27 cellular contexts compared by ENCODE assay signal in genomic region chr20:36205026-36205425, GRCh38. TPM values are rescaled to one million over a fixed set of nuclear protein-coding genes. Genes with fewer than 3 reads are reported as not detected.
"Had no signal": no experiment of that assay in that cellular context is flagged by ENCODE, and none has a peak within 500 bp of the region (broad histone marks: within the 10 kb centered on the region; RNA-seq: fewer than 3 reads in every experiment).

No MANE protein-coding gene starts in this region.

- H3K27me3 ChIP-seq: left lung, neural progenitor cell, right atrium auricular region, spleen, tibial nerve, uterus had no signal

- H3K36me3 ChIP-seq: neural progenitor cell, neutrophil, right atrium auricular region, uterus had no signal

- H3K36me3 Mint-ChIP-seq: immature natural killer cell; natural killer cell; stimulated activated effector memory CD8-positive, alpha-beta T cell treated with anti-CD3 and anti-CD28 coated beads, Interleukin-12 subunit alpha, Interleukin-12 subunit beta, amount 100 ng/mL, for 72 hours had no signal

- ATAC-seq: left colon; left lung; lower lobe of right lung; natural killer cell; sciatic nerve; stimulated activated effector memory CD8-positive, alpha-beta T cell treated with anti-CD3 and anti-CD28 coated beads, Interleukin-12 subunit alpha, Interleukin-12 subunit beta, amount 100 ng/mL, for 72 hours had no signal

- H3K27ac ChIP-seq: left lung, lower lobe of right lung, neural progenitor cell, neutrophil, right atrium auricular region, spleen, tibial nerve, uterus had no signal

- H3K4me1 ChIP-seq: left lung, lower lobe of right lung, neural progenitor cell, right atrium auricular region, uterus had no signal

- H3K4me3 ChIP-seq: left lung, lower lobe of right lung, neural progenitor cell, right atrium auricular region, spleen, tibial nerve, uterus had no signal

- DNase-seq: hypothalamus; immature natural killer cell; kidney; left colon; left lung; lower lobe of right lung; mammary epithelial cell; mesenchymal stem cell; natural killer cell; nephron progenitor cell; occipital lobe; small intestine; spleen; stimulated activated CD4-positive, alpha-beta T cell treated with anti-CD3 and anti-CD28 coated beads, Interleukin-4, amount 100 ng/mL, for 24 hours; stimulated activated naive CD4-positive, alpha-beta T cell; substantia nigra; uterus had no signal

- H3K4me3 Mint-ChIP-seq: immature natural killer cell; natural killer cell; nephron progenitor cell; neural progenitor cell; stimulated activated effector memory CD8-positive, alpha-beta T cell treated with anti-CD3 and anti-CD28 coated beads, Interleukin-12 subunit alpha, Interleukin-12 subunit beta, amount 100 ng/mL, for 72 hours; stimulated activated naive CD8-positive, alpha-beta T cell treated with anti-CD3 and anti-CD28 coated beads, Interleukin-15, Interleukin-2, amounts not matched to agents 100 ng/mL and 50 ng/mL, for 24 hours; type B pancreatic cell had no signal

- H3K27ac Mint-ChIP-seq: immature natural killer cell; natural killer cell; neural progenitor cell; stimulated activated effector memory CD8-positive, alpha-beta T cell treated with anti-CD3 and anti-CD28 coated beads, Interleukin-12 subunit alpha, Interleukin-12 subunit beta, amount 100 ng/mL, for 72 hours; stimulated activated naive CD8-positive, alpha-beta T cell treated with anti-CD3 and anti-CD28 coated beads, Interleukin-15, Interleukin-2, amounts not matched to agents 100 ng/mL and 50 ng/mL, for 24 hours; type B pancreatic cell had no signal

- H3K9me3 Mint-ChIP-seq: immature natural killer cell; natural killer cell; nephron progenitor cell; neural progenitor cell; stimulated activated effector memory CD8-positive, alpha-beta T cell treated with anti-CD3 and anti-CD28 coated beads, Interleukin-12 subunit alpha, Interleukin-12 subunit beta, amount 100 ng/mL, for 72 hours; stimulated activated naive CD8-positive, alpha-beta T cell treated with anti-CD3 and anti-CD28 coated beads, Interleukin-15, Interleukin-2, amounts not matched to agents 100 ng/mL and 50 ng/mL, for 24 hours; type B pancreatic cell had no signal

- FAIRE-seq: islet of Langerhans, kidney, small intestine had no signal

- H3K27me3 Mint-ChIP-seq: progenitor cell of endocrine pancreas, type B pancreatic cell had no signal

- H3K9me3 ChIP-seq: left lung, lower lobe of right lung, neutrophil, right atrium auricular region, spleen, tibial nerve, uterus had no signal

RNA-seq across cellular contexts. Expression of gene EPB41L1, which starts 50.5 kb away (rescaled TPM):
- polyA plus RNA-seq: immature natural killer cell had no signal
